ENCODE assay signal across 1 cellular context in the genomic region with DNA sequence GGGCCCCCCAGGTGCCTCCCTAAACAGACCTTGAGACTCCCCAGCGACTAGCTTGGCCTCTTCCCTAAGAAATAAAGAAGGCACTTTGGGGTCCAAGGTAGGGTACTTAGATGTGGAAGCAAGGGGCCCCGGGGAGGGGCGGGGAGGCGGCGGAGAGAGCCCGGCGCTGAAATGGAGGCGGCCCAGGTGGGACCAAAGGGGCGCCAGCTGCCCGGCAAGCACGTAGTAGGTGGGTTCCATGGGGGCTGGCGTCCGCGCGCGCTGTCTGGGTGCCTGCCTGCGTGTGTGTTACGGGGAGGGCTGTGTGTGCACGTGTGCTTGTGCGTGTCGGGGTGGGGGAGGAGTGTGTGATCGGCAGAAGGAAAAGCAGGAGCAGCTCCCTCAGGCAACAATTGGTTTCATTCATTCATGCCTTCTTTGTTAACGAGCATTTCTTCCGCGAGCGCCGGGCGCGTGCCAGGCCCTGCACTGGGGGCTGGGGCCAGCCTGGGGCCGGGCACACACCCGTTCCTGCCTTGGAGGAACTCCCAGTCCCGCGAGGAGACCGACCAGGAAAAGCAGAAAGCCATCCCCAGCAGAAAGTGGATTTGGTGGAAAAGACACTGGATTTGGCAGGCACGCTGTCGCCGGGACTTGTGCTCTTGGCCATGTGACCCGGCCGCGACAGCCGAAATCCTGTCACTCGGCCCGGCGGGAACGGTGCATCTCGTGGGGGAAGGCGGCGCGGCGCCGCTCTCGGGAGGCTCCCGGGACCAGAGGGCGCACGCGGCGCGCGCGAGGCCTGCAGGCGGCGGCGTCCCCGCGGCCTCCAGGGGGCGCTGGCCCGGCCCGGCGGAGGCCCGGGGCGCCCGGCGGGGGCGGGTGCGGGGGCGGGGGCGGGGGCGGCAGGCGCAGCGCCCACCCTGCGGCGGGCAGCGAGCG.
TF ChIP-seq lines count a peak whose summit lies in the region.

No MANE protein-coding gene starts in this region.

TF ChIP-seq in K562, 482 proteins besides CTCF, POLR2A, EP300 and RAD21 (continued from another document):
- TF ChIP-seq, protein P1, sequence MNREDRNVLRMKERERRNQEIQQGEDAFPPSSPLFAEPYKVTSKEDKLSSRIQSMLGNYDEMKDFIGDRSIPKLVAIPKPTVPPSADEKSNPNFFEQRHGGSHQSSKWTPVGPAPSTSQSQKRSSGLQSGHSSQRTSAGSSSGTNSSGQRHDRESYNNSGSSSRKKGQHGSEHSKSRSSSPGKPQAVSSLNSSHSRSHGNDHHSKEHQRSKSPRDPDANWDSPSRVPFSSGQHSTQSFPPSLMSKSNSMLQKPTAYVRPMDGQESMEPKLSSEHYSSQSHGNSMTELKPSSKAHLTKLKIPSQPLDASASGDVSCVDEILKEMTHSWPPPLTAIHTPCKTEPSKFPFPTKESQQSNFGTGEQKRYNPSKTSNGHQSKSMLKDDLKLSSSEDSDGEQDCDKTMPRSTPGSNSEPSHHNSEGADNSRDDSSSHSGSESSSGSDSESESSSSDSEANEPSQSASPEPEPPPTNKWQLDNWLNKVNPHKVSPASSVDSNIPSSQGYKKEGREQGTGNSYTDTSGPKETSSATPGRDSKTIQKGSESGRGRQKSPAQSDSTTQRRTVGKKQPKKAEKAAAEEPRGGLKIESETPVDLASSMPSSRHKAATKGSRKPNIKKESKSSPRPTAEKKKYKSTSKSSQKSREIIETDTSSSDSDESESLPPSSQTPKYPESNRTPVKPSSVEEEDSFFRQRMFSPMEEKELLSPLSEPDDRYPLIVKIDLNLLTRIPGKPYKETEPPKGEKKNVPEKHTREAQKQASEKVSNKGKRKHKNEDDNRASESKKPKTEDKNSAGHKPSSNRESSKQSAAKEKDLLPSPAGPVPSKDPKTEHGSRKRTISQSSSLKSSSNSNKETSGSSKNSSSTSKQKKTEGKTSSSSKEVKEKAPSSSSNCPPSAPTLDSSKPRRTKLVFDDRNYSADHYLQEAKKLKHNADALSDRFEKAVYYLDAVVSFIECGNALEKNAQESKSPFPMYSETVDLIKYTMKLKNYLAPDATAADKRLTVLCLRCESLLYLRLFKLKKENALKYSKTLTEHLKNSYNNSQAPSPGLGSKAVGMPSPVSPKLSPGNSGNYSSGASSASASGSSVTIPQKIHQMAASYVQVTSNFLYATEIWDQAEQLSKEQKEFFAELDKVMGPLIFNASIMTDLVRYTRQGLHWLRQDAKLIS (CRISPR knock-in tag; IDR thresholded peaks at IDR 0.05): no peak
